ENCODE assay signal across 8 cellular contexts in the genomic region with DNA sequence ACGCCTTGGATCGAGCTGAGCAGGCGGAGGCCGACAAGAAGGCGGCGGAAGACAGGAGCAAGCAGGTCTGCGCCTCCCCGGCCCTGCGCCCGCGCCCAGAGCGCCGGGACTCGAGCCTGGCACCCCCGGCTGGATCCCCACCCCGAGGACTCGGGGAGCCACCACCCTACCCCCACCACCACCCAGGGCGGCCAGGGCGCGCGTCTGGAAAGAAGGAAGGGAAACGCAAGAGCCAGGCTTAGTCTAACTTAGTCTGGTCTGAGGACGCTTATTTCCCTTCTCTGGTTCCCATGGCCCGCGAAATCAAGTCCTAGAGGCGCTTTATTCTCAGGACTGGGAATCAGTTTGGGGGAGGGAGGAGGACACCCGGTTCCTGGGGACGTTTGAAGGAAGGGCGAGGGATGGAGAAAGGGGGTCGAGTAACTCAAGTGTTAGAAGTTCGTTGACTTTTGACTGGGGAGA. TPM values are rescaled to one million over a fixed set of nuclear protein-coding genes. Genes with fewer than 3 reads are reported as not detected.
DNase-seq lines count a peak whose midpoint lies in the region; ATAC-seq and TF ChIP-seq lines count a peak whose summit lies in the region.

No MANE protein-coding gene starts in this region.

- CTCF ChIA-PET in CD4-positive, alpha-beta T cell (lab: Charles Lee): interaction anchor here (1.2 kb wide), 1 partner anchor 1110 kb away, joined by 3 read pairs; no protein-coding TSS in a partner anchor
- CTCF ChIA-PET in Panc1 (lab: Charles Lee): no interaction called here

- H3K4me1 ChIP-seq in Panc1 (ENCODE audit: control insufficient read depth, insufficient read depth, low read length) (peaks cover 52% of the 10 kb centered on the region), esophagus squamous epithelium (peaks cover 17 to 46% (median 20%) of the 10 kb centered on the region in 3 donors)

- no TSS peak for BruUV-seq in Panc1 (replicated peaks; lab: Mats Ljungman, UMichigan)

- TF ChIP-seq RAD21 in neural cell (conservative IDR thresholded peaks at IDR 0.05): no peak

- no peaks in the 10 kb centered on the region for H3K9me2 ChIP-seq in neural cell (ENCODE audit: insufficient read depth, low read length)

- peak overlapping the region; percentile 75 for H3K4me2 ChIP-seq in neural cell (ENCODE audit: low read length)

- TF ChIP-seq CTCF in CD4-positive, alpha-beta T cell (IDR thresholded peaks at IDR 0.05): no peak
- TF ChIP-seq CTCF in Panc1 (IDR thresholded peaks at IDR 0.05) (no peak), esophagus squamous epithelium (IDR thresholded peaks at IDR 0.05) (no peak), neural cell (IDR thresholded peaks at IDR 0.05; ENCODE audit: poor library complexity, severe bottlenecking) (no peak)

- H3K4me3 ChIP-seq in Panc1 (ENCODE audit: low read depth in 2 of 2, low read length in 2 of 2) (peak overlapping the region; percentile 90 to 94), esophagus squamous epithelium (peak overlapping the region; percentile 35 to 86 (median 70)), neural cell (ENCODE audit: low read length) (peak overlapping the region; percentile 87)

- peak in 1 of 10 experiments; percentile 1 for DNase-seq in CD4-positive, alpha-beta T cell
- DNase-seq in Panc1 (ENCODE audit: low read depth, low spot score) (no peak), esophagus squamous epithelium (lab: John Stamatoyannopoulos, UW) (no peak), NCI-H2107 (lab: John Stamatoyannopoulos, UW) (no peak)

- POLR2A ChIA-PET in CD4-positive, alpha-beta T cell (lab: Charles Lee): no interaction called here
- POLR2A ChIA-PET in Panc1 (lab: Charles Lee): no interaction called here

- H3K36me3 Mint-ChIP-seq in CD4-positive, alpha-beta T cell (ENCODE audit: low read depth): no peaks in the 10 kb centered on the region

- H3F3A ChIP-seq in neural cell (ENCODE audit: insufficient read depth, low read length, poor library complexity, severe bottlenecking): peaks cover 3% of the 10 kb centered on the region

- H3K79me2 ChIP-seq in neural cell (replicated peaks; ENCODE audit: insufficient read depth, low read length): peaks cover 37% of the 10 kb centered on the region

- in situ Hi-C loops in Panc1 (cut with HindIII; ENCODE audit: low pct_unique_long_range_greater_than_20kb, low sequenced_read_pairs): no loop called here

- 0 to 1% methylated on average over 4 to 31 of the region's 31 CpGs for WGBS in esophagus squamous epithelium, 2 donors

- H3K4me1 Mint-ChIP-seq in CD4-positive, alpha-beta T cell (ENCODE audit: low read depth): peaks cover 12% of the 10 kb centered on the region

- peak overlapping the region; percentile 75 for H3K9ac ChIP-seq in neural cell (ENCODE audit: low read length)

- H2AFZ ChIP-seq in neural cell (ENCODE audit: low read depth, low read length): peak overlapping the region; percentile 34

- peaks cover 88% of the 10 kb centered on the region for H3K27me3 Mint-ChIP-seq in CD4-positive, alpha-beta T cell

- H3K27me3 ChIP-seq in CD4-positive, alpha-beta T cell (ENCODE audit: control insufficient read depth, insufficient read depth, low read length): peaks cover 80% of the 10 kb centered on the region
- H3K27me3 ChIP-seq in Panc1 (ENCODE audit: control insufficient read depth, insufficient read depth, low read length): no peaks in the 10 kb centered on the region
- peaks cover 0 to 77% (median 6%) of the 10 kb centered on the region in 4 donors for H3K27me3 ChIP-seq in esophagus squamous epithelium
- peaks cover 13% of the 10 kb centered on the region for H3K27me3 ChIP-seq in neural cell (ENCODE audit: insufficient read depth, low read depth, low read length)

- no peaks in the 10 kb centered on the region; the same call in 1 of the 2 replicates for H3K36me3 ChIP-seq in Panc1 (ENCODE audit: control insufficient read depth, insufficient read depth, low read length)
- no peaks in the 10 kb centered on the region for H3K36me3 ChIP-seq in esophagus squamous epithelium
- no peaks in the 10 kb centered on the region for H3K36me3 ChIP-seq in neural cell (ENCODE audit: insufficient read depth, low read length)

- TF ChIP-seq POLR2A in esophagus squamous epithelium (IDR thresholded peaks at IDR 0.05): no peak

- no peaks in the 10 kb centered on the region for H4K20me1 ChIP-seq in neural cell (ENCODE audit: insufficient read depth)

- intact Hi-C loops in CD4-positive, alpha-beta T cell (cut with DNase I, micrococcal nuclease): loop anchor here (10.0 kb wide), 3 partner anchors 232 to 1052 kb away; a partner anchor contains a TSS
- intact Hi-C loops in Panc1 (cut with micrococcal nuclease; ENCODE audit: unreplicated experiment) (loop anchor here (10.0 kb wide), 1 partner anchor 112 kb away; a partner anchor contains a TSS), esophagus squamous epithelium (cut with DNase I) (no loop called here)

- ATAC-seq in CD4-positive, alpha-beta T cell (ENCODE audit: poor library complexity): no peak
- ATAC-seq in Panc1: peak; percentile 21
- ATAC-seq in HG03095 (IDR thresholded peaks at IDR 0.05; ENCODE audit: unreplicated experiment): no peak
- ATAC-seq in GM18861 (IDR thresholded peaks at IDR 0.05; ENCODE audit: unreplicated experiment): no peak
- ATAC-seq in HG03432 (IDR thresholded peaks at IDR 0.05; ENCODE audit: unreplicated experiment): no peak

- no peak overlapping the region for H3K27ac Mint-ChIP-seq in CD4-positive, alpha-beta T cell

- no peaks in the 10 kb centered on the region for H3K9me3 ChIP-seq in CD4-positive, alpha-beta T cell (ENCODE audit: control insufficient read depth, low read length)
- no peaks in the 10 kb centered on the region for H3K9me3 ChIP-seq in Panc1 (ENCODE audit: control insufficient read depth, insufficient read depth, low read depth, low read length)
- no peaks in the 10 kb centered on the region for H3K9me3 ChIP-seq in esophagus squamous epithelium
- no peaks in the 10 kb centered on the region for H3K9me3 ChIP-seq in neural cell (ENCODE audit: low read length)

- no peak overlapping the region for H3K27ac ChIP-seq in CD4-positive, alpha-beta T cell (ENCODE audit: low read depth, low read length)
- H3K27ac ChIP-seq in Panc1 (ENCODE audit: low read length) (peak overlapping the region; percentile 83), esophagus squamous epithelium (peak overlapping the region; percentile 66 to 92 (median 86)), neural cell (ENCODE audit: low read length) (no peak overlapping the region)

- no peak for TF ChIP-seq EP300 in neural cell (conservative IDR thresholded peaks at IDR 0.05; ENCODE audit: poor library complexity, severe bottlenecking)

- H3K9me3 Mint-ChIP-seq in CD4-positive, alpha-beta T cell: no peaks in the 10 kb centered on the region

- H3K4me3 Mint-ChIP-seq in CD4-positive, alpha-beta T cell: peak overlapping the region; percentile 83

TF ChIP-seq in neural cell, 6 proteins besides CTCF, POLR2A, EP300 and RAD21:
- no peak for TF ChIP-seq TAF1 (IDR thresholded peaks at IDR 0.05; ENCODE audit: low read depth)
- TF ChIP-seq, protein P1, sequence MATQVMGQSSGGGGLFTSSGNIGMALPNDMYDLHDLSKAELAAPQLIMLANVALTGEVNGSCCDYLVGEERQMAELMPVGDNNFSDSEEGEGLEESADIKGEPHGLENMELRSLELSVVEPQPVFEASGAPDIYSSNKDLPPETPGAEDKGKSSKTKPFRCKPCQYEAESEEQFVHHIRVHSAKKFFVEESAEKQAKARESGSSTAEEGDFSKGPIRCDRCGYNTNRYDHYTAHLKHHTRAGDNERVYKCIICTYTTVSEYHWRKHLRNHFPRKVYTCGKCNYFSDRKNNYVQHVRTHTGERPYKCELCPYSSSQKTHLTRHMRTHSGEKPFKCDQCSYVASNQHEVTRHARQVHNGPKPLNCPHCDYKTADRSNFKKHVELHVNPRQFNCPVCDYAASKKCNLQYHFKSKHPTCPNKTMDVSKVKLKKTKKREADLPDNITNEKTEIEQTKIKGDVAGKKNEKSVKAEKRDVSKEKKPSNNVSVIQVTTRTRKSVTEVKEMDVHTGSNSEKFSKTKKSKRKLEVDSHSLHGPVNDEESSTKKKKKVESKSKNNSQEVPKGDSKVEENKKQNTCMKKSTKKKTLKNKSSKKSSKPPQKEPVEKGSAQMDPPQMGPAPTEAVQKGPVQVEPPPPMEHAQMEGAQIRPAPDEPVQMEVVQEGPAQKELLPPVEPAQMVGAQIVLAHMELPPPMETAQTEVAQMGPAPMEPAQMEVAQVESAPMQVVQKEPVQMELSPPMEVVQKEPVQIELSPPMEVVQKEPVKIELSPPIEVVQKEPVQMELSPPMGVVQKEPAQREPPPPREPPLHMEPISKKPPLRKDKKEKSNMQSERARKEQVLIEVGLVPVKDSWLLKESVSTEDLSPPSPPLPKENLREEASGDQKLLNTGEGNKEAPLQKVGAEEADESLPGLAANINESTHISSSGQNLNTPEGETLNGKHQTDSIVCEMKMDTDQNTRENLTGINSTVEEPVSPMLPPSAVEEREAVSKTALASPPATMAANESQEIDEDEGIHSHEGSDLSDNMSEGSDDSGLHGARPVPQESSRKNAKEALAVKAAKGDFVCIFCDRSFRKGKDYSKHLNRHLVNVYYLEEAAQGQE (IDR thresholded peaks at IDR 0.05; ENCODE audit: borderline replicate concordance): no peak
- TF ChIP-seq SMC3 (conservative IDR thresholded peaks at IDR 0.05; ENCODE audit: poor library complexity): no peak
- TF ChIP-seq EZH2 (IDR thresholded peaks at IDR 0.05; ENCODE audit: borderline replicate concordance, insufficient read depth, low read length, poor library complexity, severe bottlenecking): no peak
TF ChIP-seq in neural cell: peak in this region for 0.

RNA-seq across cellular contexts. Expression of a gene that starts 0.4 kb away (rescaled TPM):
- 1 to 10 TPM; 7.9 to 9.8 TPM for total RNA-seq in CD4-positive, alpha-beta T cell
- 298 TPM for total RNA-seq in Panc1 (2021; ENCODE audit: unreplicated experiment)
- polyA plus RNA-seq in Panc1 (2012; ENCODE audit: insufficient read length): 243 TPM
- 100 to 1,000 TPM in 2 of 4 donors, 10 to 100 TPM in 2; 44.3 to 680 (median 138) TPM for total RNA-seq in esophagus squamous epithelium
- 254 and 273 TPM in 2 replicates for polyA plus RNA-seq in neural cell
- polyA minus RNA-seq in neural cell: 165 and 219 TPM in 2 replicates

Comparison
In these comparisons a context has a peak if more than half of its experiments do, and no peak if none do; other contexts are left out.
1. H3K27ac ChIP-seq: peak in Panc1 (single experiment) and esophagus squamous epithelium (4 of 4); none in CD4-positive, alpha-beta T cell (single experiment) and neural cell (single experiment).
2. RNA of a gene that starts 0.4 kb away (total RNA-seq): 298 TPM in Panc1 (single experiment) and 44.3 to 680 TPM in esophagus squamous epithelium; 7.9 to 9.8 TPM in CD4-positive, alpha-beta T cell; every median in the first group is over 4 times any median in the second.
3. Peak in every context shown above with its lines, with median percentiles within 50 percentile points of each other: H3K4me3 ChIP-seq.